Comparison of ENCODE assay signal across 16 cellular contexts in the genomic region with DNA sequence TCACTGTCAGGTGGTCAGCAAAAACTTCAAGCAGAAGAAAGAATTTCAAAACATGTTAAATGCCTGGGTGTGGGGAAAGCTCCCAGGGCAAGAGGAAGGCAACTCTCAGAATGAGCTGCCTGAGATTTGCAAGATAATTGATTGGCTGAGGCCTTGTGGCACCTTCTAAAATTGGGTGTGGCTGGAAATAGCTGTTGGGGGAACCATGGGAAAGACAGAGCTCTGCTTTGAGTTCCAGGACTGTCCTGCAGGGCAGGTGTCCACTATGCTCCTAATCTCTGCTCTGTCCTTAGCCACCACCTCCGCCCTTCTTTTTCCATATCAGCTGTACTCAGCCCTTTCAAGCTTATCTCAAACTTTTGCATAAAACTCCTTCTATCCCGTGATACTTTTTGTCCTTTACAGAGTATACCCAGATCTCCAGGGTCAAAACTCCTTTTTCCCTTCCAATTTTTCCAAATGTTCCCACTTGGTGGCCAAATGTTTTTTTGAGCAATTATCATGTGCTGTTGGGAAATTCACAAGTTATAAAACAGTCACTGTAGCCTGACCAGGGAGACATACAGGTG. TPM values are rescaled to one million over a fixed set of nuclear protein-coding genes. Genes with fewer than 3 reads are reported as not detected.
DNase-seq lines count a peak whose midpoint lies in the region; ATAC-seq, FAIRE-seq and TF ChIP-seq lines count a peak whose summit lies in the region.
"Had no signal": no experiment of that assay in that cellular context is flagged by ENCODE, and none has a peak within 500 bp of the region (broad histone marks: within the 10 kb centered on the region; RNA-seq: fewer than 3 reads in every experiment).

No MANE protein-coding gene starts in this region.

- H3K4me1 ChIP-seq in adipocyte (ENCODE audit: control insufficient read depth, insufficient read depth, low read length): peaks cover 28% of the 10 kb centered on the region
- peaks cover 57% of the 10 kb centered on the region for H3K4me1 ChIP-seq in HepG2 (ENCODE audit: insufficient read depth, low read length)

- FAIRE-seq in HepG2 (lab: Jason Lieb, UNC) (no peak), RCC 7860 (lab: Jason Lieb, UNC) (no peak)
- FAIRE-seq: D721Med had no signal

- 10% methylated on average over 2 of the region's 2 CpGs for WGBS in HepG2 (ENCODE audit: low lambda C conversion rate)

- H3K27me3 ChIP-seq in adipocyte (replicated peaks; ENCODE audit: control insufficient read depth, insufficient read depth, low read length): no peaks in the 10 kb centered on the region
- H3K27me3 ChIP-seq in HepG2 (ENCODE audit: control insufficient read depth in 1 of 2, insufficient read depth in 2 of 2, low read length in 2 of 2): no peaks in the 10 kb centered on the region
- H3K27me3 ChIP-seq: thyroid gland had no signal

- no TSS peak for BruUV-seq in HepG2 (replicated peaks; lab: Mats Ljungman, UMichigan)

- intact Hi-C loops in left cardiac atrium (cut with DNase I): no loop called here
- intact Hi-C loops in Right ventricle myocardium inferior (cut with DNase I): no loop called here
- intact Hi-C loops in HepG2 (cut with micrococcal nuclease; ENCODE audit: unreplicated experiment): no loop called here

- H3K4me1 Mint-ChIP-seq in type B pancreatic cell (ENCODE audit: unreplicated experiment): no peaks in the 10 kb centered on the region

- in situ Hi-C loops in HepG2 (cut with HindIII; ENCODE audit: extremely low pct_ligation_motif_present, low pct_unique_long_range_greater_than_20kb): no loop called here

- H3K79me2 ChIP-seq in HepG2 (ENCODE audit: insufficient read depth, low read length): no peaks in the 10 kb centered on the region

- H3K4me2 ChIP-seq in HepG2 (ENCODE audit: low read depth, low read length): peak overlapping the region; percentile 43

- peak overlapping the region; percentile 1 for H3K27ac ChIP-seq in HepG2 (ENCODE audit: extremely low read length, insufficient read depth, low read length)
- H3K27ac ChIP-seq: coronary artery, thyroid gland had no signal

- H3K4me3 Mint-ChIP-seq in type B pancreatic cell: no peak overlapping the region
- H3K4me3 Mint-ChIP-seq: natural killer cell had no signal

- H3K36me3 ChIP-seq in adipocyte (ENCODE audit: control insufficient read depth, insufficient read depth, low read length, severe bottlenecking): no peaks in the 10 kb centered on the region
- H3K36me3 ChIP-seq in HepG2 (replicated peaks in 1 of 2; ENCODE audit: control insufficient read depth in 1 of 2, insufficient read depth in 2 of 2, low read length in 2 of 2): no peaks in the 10 kb centered on the region
- H3K36me3 ChIP-seq: thyroid gland had no signal

- peak overlapping the region; percentile 82 for H3K27ac Mint-ChIP-seq in type B pancreatic cell
- H3K27ac Mint-ChIP-seq: natural killer cell had no signal

- TF ChIP-seq CTCF in HepG2 (CRISPR knock-in tag; IDR thresholded peaks at IDR 0.05) (no peak), type B pancreatic cell (conservative IDR thresholded peaks at IDR 0.05) (peak; percentile 18)

- TF ChIP-seq EP300 in HepG2 (IDR thresholded peaks at IDR 0.05; ENCODE audit: low read depth in 2 of 2, low read length in 2 of 2): no peak
- no peak for TF ChIP-seq EP300 in HepG2 (CRISPR knock-in tag; IDR thresholded peaks at IDR 0.05; ENCODE audit: borderline replicate concordance)

- no peaks in the 10 kb centered on the region for H4K20me1 ChIP-seq in HepG2 (ENCODE audit: insufficient read depth, low read length)

- H3K36me3 Mint-ChIP-seq in type B pancreatic cell: no peaks in the 10 kb centered on the region
- H3K36me3 Mint-ChIP-seq: natural killer cell had no signal

- POLR2A ChIA-PET in HepG2 (lab: Yijun Ruan, JAX): interaction anchor here (1.0 to 2.4 kb wide), 5 partner anchors 19 to 36 kb away, joined by 4 to 12 read pairs (median 8); no protein-coding TSS in a partner anchor

- peak; percentile 12 to 17 for ATAC-seq in left cardiac atrium
- no peak for ATAC-seq in Right ventricle myocardium inferior
- ATAC-seq in HepG2: peak; percentile 66
- ATAC-seq in HG03139 (IDR thresholded peaks at IDR 0.05; ENCODE audit: unreplicated experiment): no peak

- peak overlapping the region; percentile 55 for H3K4me3 ChIP-seq in adipocyte (ENCODE audit: low read length)
- no peak overlapping the region for H3K4me3 ChIP-seq in HepG2 (replicated peaks in 1 of 3; ENCODE audit: insufficient read depth in 1 of 3, low read depth in 2 of 3, low read length in 3 of 3)
- H3K4me3 ChIP-seq: coronary artery, thyroid gland had no signal

- H3K9ac ChIP-seq in adipocyte (ENCODE audit: low read length): peak overlapping the region; percentile 49
- H3K9ac ChIP-seq in HepG2 (ENCODE audit: insufficient read depth, low read depth, low read length): peak overlapping the region; percentile 27; the same call in 1 of the 2 replicates

- H3K9me3 ChIP-seq in adipocyte (ENCODE audit: control insufficient read depth, low read length) (no peaks in the 10 kb centered on the region), HepG2 (ENCODE audit: low read length) (no peaks in the 10 kb centered on the region)
- H3K9me3 ChIP-seq: thyroid gland had no signal

- no peak for DNase-seq in left cardiac atrium
- DNase-seq in Right ventricle myocardium inferior (ENCODE audit: missing footprints): no peak
- no peak for DNase-seq in adipocyte (ENCODE audit: low read depth)
- DNase-seq in HepG2 (ENCODE audit: low spot score): no peak
- DNase-seq in type B pancreatic cell (ENCODE audit: extremely low spot score, unreplicated experiment): no peak
- no peak for DNase-seq in RCC 7860 (ENCODE audit: low spot score)
- no peak for DNase-seq in NCI-H446 treated with DMSO at 0.1 percent for 48 hours (lab: John Stamatoyannopoulos, UW)
- DNase-seq: activated T-cell treated with anti-CD3 and anti-CD28 coated beads for 4 hours, glutamatergic neuron, natural killer cell, NCI-H187, NCI-H524, thyroid gland had no signal

- H3K27me3 Mint-ChIP-seq in type B pancreatic cell: no peaks in the 10 kb centered on the region

- H2AFZ ChIP-seq in HepG2 (ENCODE audit: low read length): no peak overlapping the region

- no peak for TF ChIP-seq POLR2A in HepG2 (IDR thresholded peaks at IDR 0.05; ENCODE audit: insufficient read depth in 1 of 2, low read depth in 2 of 2, low read length in 2 of 2)

- CTCF ChIA-PET in HepG2 (lab: Yijun Ruan, JAX; ENCODE audit: low intra/inter-chr PET ratio, low total read pairs): no interaction called here

- no peak for TF ChIP-seq RAD21 in HepG2 (CRISPR knock-in tag; IDR thresholded peaks at IDR 0.05)

- H3K9me3 Mint-ChIP-seq in type B pancreatic cell: no peaks in the 10 kb centered on the region

TF ChIP-seq in HepG2, 621 proteins besides CTCF, POLR2A, EP300 and RAD21 (continues in another document):
- TF ChIP-seq GFI1 (CRISPR knock-in tag; IDR thresholded peaks at IDR 0.05; ENCODE audit: borderline replicate concordance): 0 out of 2 replicates have a peak, but pooled peaks have one; percentile 20
- 0 out of 2 replicates have a peak, but pooled peaks have one; percentile 36 for TF ChIP-seq KLF12 (CRISPR knock-in tag; IDR thresholded peaks at IDR 0.05; ENCODE audit: borderline replicate concordance)
- peak; percentile 0 for TF ChIP-seq ASH2L (IDR thresholded peaks at IDR 0.05; ENCODE audit: insufficient read length, low read depth, low read length)

RNA-seq across cellular contexts. Expression of a gene that starts 23.8 kb away (rescaled TPM):
- 10 to 100 TPM; 68.4 to 69.0 TPM for total RNA-seq in left cardiac atrium
- total RNA-seq in Right ventricle myocardium inferior: 80.8 TPM
- total RNA-seq in HepG2 (2016; rRNA removed; fragmentation: Illumina TruSeq; extraction: Trizol): 22.0 and 26.5 TPM in 2 replicates
- 6.9 and 7.3 TPM in 2 replicates for total RNA-seq in HepG2 (2016; cell fraction: cytosol; rRNA removed; fragmentation: Illumina TruSeq; extraction: Trizol; ENCODE audit: low read depth)
- total RNA-seq in HepG2 (2016; cell fraction: insoluble cytoplasmic fraction; rRNA removed; fragmentation: Illumina TruSeq; extraction: Trizol): 21.8 and 25.0 TPM in 2 replicates
- 22.7 and 24.3 TPM in 2 replicates for total RNA-seq in HepG2 (2016; cell fraction: membrane; rRNA removed; fragmentation: Illumina TruSeq; extraction: Trizol)
- total RNA-seq in HepG2 (2016; cell fraction: nucleus; rRNA removed; fragmentation: Illumina TruSeq; extraction: Trizol): 15.8 and 16.6 TPM in 2 replicates
- 27.5 and 31.4 TPM in 2 replicates for polyA plus RNA-seq in HepG2 (2011; rRNA removed)
- 14.2 and 20.6 TPM in 2 replicates for polyA plus RNA-seq in HepG2 (2011; cell fraction: cytosol; rRNA removed)
- 13.4 and 15.4 TPM in 2 replicates for polyA plus RNA-seq in HepG2 (2011; cell fraction: nucleus; rRNA removed)
- 20.6 and 22.6 TPM in 2 replicates for polyA plus RNA-seq in HepG2 (2012)
- 5.8 and 6.4 TPM in 2 replicates for polyA plus RNA-seq in HepG2 (2016; cell fraction: cytosol; fragmentation: Illumina TruSeq; extraction: Trizol; ENCODE audit: low read depth)
- 27.2 and 28.9 TPM in 2 replicates for polyA plus RNA-seq in HepG2 (2016; cell fraction: insoluble cytoplasmic fraction; fragmentation: Illumina TruSeq; extraction: Trizol; ENCODE audit: low read depth)
- 18.6 and 19.6 TPM in 2 replicates for polyA plus RNA-seq in HepG2 (2016; cell fraction: membrane; fragmentation: Illumina TruSeq; extraction: Trizol; ENCODE audit: low read depth)
- polyA plus RNA-seq in HepG2 (2016; cell fraction: nucleus; fragmentation: Illumina TruSeq; extraction: Trizol; ENCODE audit: insufficient read depth, low read depth): 19.9 and 22.9 TPM in 2 replicates
- 10.8 and 12.7 TPM in 2 replicates for polyA minus RNA-seq in HepG2 (2011; rRNA and poly(A)+ RNA removed; ENCODE audit: low replicate concordance)
- 16.4 and 21.3 TPM in 2 replicates for polyA minus RNA-seq in HepG2 (2011; cell fraction: cytosol; rRNA and poly(A)+ RNA removed)
- 21.4 and 23.7 TPM in 2 replicates for polyA minus RNA-seq in HepG2 (2011; cell fraction: nucleus; rRNA and poly(A)+ RNA removed)
- total RNA-seq in type B pancreatic cell (ENCODE audit: low replicate concordance): 20.6 and 34.0 TPM in 2 replicates

Comparison
In these comparisons a context has a peak if more than half of its experiments do, and no peak if none do; other contexts are left out.
1. ATAC-seq: peak in left cardiac atrium (2 of 2) and HepG2 (single experiment); none in Right ventricle myocardium inferior (single experiment) and HG03139 (single experiment).